1 cellular context compared by ENCODE assay signal in genomic region chr2:130371723-130372054, GRCh38.
TF ChIP-seq lines count a peak whose summit lies in the region.

No MANE protein-coding gene starts in this region.

TF ChIP-seq in IMR-90, 13 proteins besides CTCF, POLR2A, EP300 and RAD21 (continued from another document):
- TF ChIP-seq RCOR1 (IDR thresholded peaks at IDR 0.05; ENCODE audit: insufficient replicate concordance, low read length) (no peak), BHLHE40 (IDR thresholded peaks at IDR 0.05; ENCODE audit: low read depth, low read length) (no peak), RFX5 (IDR thresholded peaks at IDR 0.05; ENCODE audit: low read depth, low read length) (no peak), FOS (IDR thresholded peaks at IDR 0.05; ENCODE audit: low read depth, low read length) (no peak), SMC3 (IDR thresholded peaks at IDR 0.05; ENCODE audit: low read depth, low read length) (no peak), NFE2L2 (IDR thresholded peaks at IDR 0.05; ENCODE audit: low read depth, low read length) (no peak), CHD1 (IDR thresholded peaks at IDR 0.05; ENCODE audit: low read depth, low read length) (no peak), MAZ (IDR thresholded peaks at IDR 0.05; ENCODE audit: borderline replicate concordance, low read depth, low read length) (no peak), CEBPB (IDR thresholded peaks at IDR 0.05; ENCODE audit: low read depth, low read length) (no peak), ELK1 (IDR thresholded peaks at IDR 0.05; ENCODE audit: borderline replicate concordance, low read depth, low read length) (no peak), MXI1 (IDR thresholded peaks at IDR 0.05; ENCODE audit: borderline replicate concordance, low read depth, low read length) (no peak)
- TF ChIP-seq, protein P1, sequence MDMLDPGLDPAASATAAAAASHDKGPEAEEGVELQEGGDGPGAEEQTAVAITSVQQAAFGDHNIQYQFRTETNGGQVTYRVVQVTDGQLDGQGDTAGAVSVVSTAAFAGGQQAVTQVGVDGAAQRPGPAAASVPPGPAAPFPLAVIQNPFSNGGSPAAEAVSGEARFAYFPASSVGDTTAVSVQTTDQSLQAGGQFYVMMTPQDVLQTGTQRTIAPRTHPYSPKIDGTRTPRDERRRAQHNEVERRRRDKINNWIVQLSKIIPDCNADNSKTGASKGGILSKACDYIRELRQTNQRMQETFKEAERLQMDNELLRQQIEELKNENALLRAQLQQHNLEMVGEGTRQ (IDR thresholded peaks at IDR 0.05; ENCODE audit: low read depth, low read length), result no peak
